1 cellular context compared by ENCODE assay signal in genomic region chr9:128771745-128772519, GRCh38.
TF ChIP-seq lines count a peak whose summit lies in the region.

ZER1 (minus strand) TSS chr9:128771927; CDS start chr9:128755565, 16,362 bp downstream.

TF ChIP-seq in SK-N-SH, 30 proteins besides CTCF, POLR2A, EP300 and RAD21 (continued from another document):
- TF ChIP-seq EZH2phosphoT487 (IDR thresholded peaks at IDR 0.05; ENCODE audit: borderline replicate concordance, low read depth) (no peak), USF2 (IDR thresholded peaks at IDR 0.05; ENCODE audit: borderline replicate concordance, low read depth, low read length) (no peak), NRF1 (IDR thresholded peaks at IDR 0.05; ENCODE audit: low read depth, low read length) (no peak), SIN3A (IDR thresholded peaks at IDR 0.05; ENCODE audit: borderline replicate concordance, low read depth, low read length) (peak; percentile 92), RXRA (IDR thresholded peaks at IDR 0.05; ENCODE audit: borderline replicate concordance, low read depth) (no peak), SMC3 (IDR thresholded peaks at IDR 0.05; ENCODE audit: low read depth, low read length) (0 out of 2 replicates have a peak, but pooled peaks have one; percentile 22), CHD2 (IDR thresholded peaks at IDR 0.05; ENCODE audit: low read length, partially characterized antibody) (no peak), FOSL2 (IDR thresholded peaks at IDR 0.05; ENCODE audit: borderline replicate concordance, low read depth) (no peak), IRF3 (IDR thresholded peaks at IDR 0.05; ENCODE audit: low read depth, low read length) (no peak)
TF ChIP-seq in SK-N-SH: peak in this region for 16.
